In genomic region chr12:122080149-122081107, GRCh38 we compare ENCODE assay signal across 8 cellular contexts. TPM values are rescaled to one million over a fixed set of nuclear protein-coding genes. Genes with fewer than 3 reads are reported as not detected.
DNase-seq lines count a peak whose midpoint lies in the region; ATAC-seq, FAIRE-seq and TF ChIP-seq lines count a peak whose summit lies in the region.

No MANE protein-coding gene starts in this region.

- H3K4me1 Mint-ChIP-seq in activated CD8-positive, alpha-beta memory T cell treated with anti-CD3 and anti-CD28 coated beads, Interleukin-2, amount 10 ng/mL, durations not matched to agents 7 days and 5 days = peaks cover 57% of the 10 kb centered on the region
- H3K4me1 Mint-ChIP-seq in astrocyte (ENCODE audit: low read depth, unreplicated experiment) = peaks cover 22% of the 10 kb centered on the region

- no peak for ATAC-seq in activated CD8-positive, alpha-beta memory T cell treated with anti-CD3 and anti-CD28 coated beads, Interleukin-2, amount 10 ng/mL, durations not matched to agents 7 days and 5 days
- ATAC-seq in HG02981 (IDR thresholded peaks at IDR 0.05; ENCODE audit: unreplicated experiment) (no peak), GM18870 (IDR thresholded peaks at IDR 0.05; ENCODE audit: unreplicated experiment) (no peak)

- H3K4me1 ChIP-seq in astrocyte (ENCODE audit: insufficient read depth, low read length) = peaks cover 36% of the 10 kb centered on the region
- peaks cover 41% of the 10 kb centered on the region for H3K4me1 ChIP-seq in hepatocyte (ENCODE audit: insufficient read depth)

- H3K27ac ChIP-seq in astrocyte (ENCODE audit: low read depth, low read length) = peak overlapping the region; percentile 49
- peak overlapping the region; percentile 81 for H3K27ac ChIP-seq in hepatocyte

- peaks cover 45% of the 10 kb centered on the region for H4K20me1 ChIP-seq in astrocyte (ENCODE audit: insufficient read depth, low read length)
- H4K20me1 ChIP-seq in hepatocyte (ENCODE audit: insufficient read depth, poor library complexity, severe bottlenecking) = peaks cover 19% of the 10 kb centered on the region

- H3K4me3 ChIP-seq in astrocyte (ENCODE audit: insufficient read depth, low read depth, low read length) (peak overlapping the region; percentile 78), hepatocyte (peak overlapping the region; percentile 86)

- DNase-seq in activated CD8-positive, alpha-beta memory T cell treated with anti-CD3 and anti-CD28 coated beads, Interleukin-2, amount 10 ng/mL, durations not matched to agents 7 days and 5 days = no peak
- no peak for DNase-seq in activated CD8-positive, alpha-beta memory T cell treated with anti-CD3 and anti-CD28 coated beads, Interleukin-2, amount 50 U/mL, for 48 hours
- DNase-seq in NCI-H69 (lab: John Stamatoyannopoulos, UW) (peak; percentile 84), astrocyte (ENCODE audit: low read depth) (peak; percentile 82), hepatocyte (ENCODE audit: low spot score) (peak; percentile 52), renal cortical epithelial cell (ENCODE audit: low read depth) (peak; percentile 89)

- H3K9me2 ChIP-seq in hepatocyte (replicated peaks; ENCODE audit: insufficient read depth) = no peaks in the 10 kb centered on the region

- TF ChIP-seq CTCF in astrocyte (IDR thresholded peaks at IDR 0.05; ENCODE audit: insufficient read depth, low read depth, low read length) (no peak), hepatocyte (IDR thresholded peaks at IDR 0.05; ENCODE audit: poor library complexity) (no peak)

- no peak for FAIRE-seq in astrocyte (lab: Jason Lieb, UNC)

- H3K4me3 Mint-ChIP-seq in activated CD8-positive, alpha-beta memory T cell treated with anti-CD3 and anti-CD28 coated beads, Interleukin-2, amount 10 ng/mL, durations not matched to agents 7 days and 5 days = peak overlapping the region; percentile 84
- H3K4me3 Mint-ChIP-seq in astrocyte (ENCODE audit: unreplicated experiment) = peak overlapping the region; percentile 91

- H3K9me3 ChIP-seq in astrocyte (ENCODE audit: insufficient read depth, low read depth, low read length) (no peaks in the 10 kb centered on the region), hepatocyte (ENCODE audit: low read depth) (no peaks in the 10 kb centered on the region)

- WGBS in hepatocyte (ENCODE audit: low lambda C conversion rate, missing lambda C conversion rate) = 34% methylated on average over 18 of the region's 18 CpGs

- CTCF ChIA-PET in activated CD8-positive, alpha-beta memory T cell treated with anti-CD3 and anti-CD28 coated beads, Interleukin-2, amount 10 ng/mL, durations not matched to agents 7 days and 5 days (lab: Charles Lee) = interaction anchor here (0.8 to 4.4 kb wide), 11 partner anchors 9 to 110 kb away, joined by 3 to 28 read pairs (median 6); no protein-coding TSS in a partner anchor

- H3K27me3 ChIP-seq in astrocyte (ENCODE audit: insufficient read depth, low read length) (no peaks in the 10 kb centered on the region), hepatocyte (no peaks in the 10 kb centered on the region)

- no peaks in the 10 kb centered on the region for H3K9me3 Mint-ChIP-seq in activated CD8-positive, alpha-beta memory T cell treated with anti-CD3 and anti-CD28 coated beads, Interleukin-2, amount 10 ng/mL, durations not matched to agents 7 days and 5 days (ENCODE audit: low read depth)
- no peaks in the 10 kb centered on the region for H3K9me3 Mint-ChIP-seq in astrocyte (ENCODE audit: unreplicated experiment)

- no peaks in the 10 kb centered on the region for H3K27me3 Mint-ChIP-seq in activated CD8-positive, alpha-beta memory T cell treated with anti-CD3 and anti-CD28 coated beads, Interleukin-2, amount 10 ng/mL, durations not matched to agents 7 days and 5 days
- H3K27me3 Mint-ChIP-seq in astrocyte (ENCODE audit: low read depth, unreplicated experiment) = no peaks in the 10 kb centered on the region

- H3K79me2 ChIP-seq in astrocyte (ENCODE audit: insufficient read depth, low read length) = peaks cover 60% of the 10 kb centered on the region
- H3K79me2 ChIP-seq in hepatocyte = peaks cover 64% of the 10 kb centered on the region

- peak overlapping the region; percentile 88 for H3K27ac Mint-ChIP-seq in activated CD8-positive, alpha-beta memory T cell treated with anti-CD3 and anti-CD28 coated beads, Interleukin-2, amount 10 ng/mL, durations not matched to agents 7 days and 5 days
- H3K27ac Mint-ChIP-seq in astrocyte (ENCODE audit: unreplicated experiment) = peak overlapping the region; percentile 93

- H3K4me2 ChIP-seq in astrocyte (ENCODE audit: low read length) (peak overlapping the region; percentile 90), hepatocyte (peak overlapping the region; percentile 97)

- H3K36me3 ChIP-seq in astrocyte (ENCODE audit: insufficient read depth, low read length) (peaks cover 5% of the 10 kb centered on the region), hepatocyte (replicated peaks; ENCODE audit: insufficient read depth, low read depth) (no peaks in the 10 kb centered on the region)

- H2AFZ ChIP-seq in astrocyte (ENCODE audit: low read depth, low read length) = no peak overlapping the region
- no peak overlapping the region for H2AFZ ChIP-seq in hepatocyte

- peaks cover 9% of the 10 kb centered on the region for H3K36me3 Mint-ChIP-seq in activated CD8-positive, alpha-beta memory T cell treated with anti-CD3 and anti-CD28 coated beads, Interleukin-2, amount 10 ng/mL, durations not matched to agents 7 days and 5 days
- H3K36me3 Mint-ChIP-seq in astrocyte (ENCODE audit: low read depth, unreplicated experiment) = peaks cover 19% of the 10 kb centered on the region

- peak overlapping the region; percentile 92 for H3K9ac ChIP-seq in astrocyte (ENCODE audit: low read length)

RNA-seq across cellular contexts. Expression of gene MLXIP, which starts 1.9 kb away (rescaled TPM):
- total RNA-seq in activated CD8-positive, alpha-beta memory T cell treated with anti-CD3 and anti-CD28 coated beads, Interleukin-2, amount 10 ng/mL, durations not matched to agents 7 days and 5 days = 10 to 100 TPM; 36.1 to 36.4 TPM
- total RNA-seq in astrocyte (62.5 and 73.4 TPM in 2 replicates), hepatocyte (5.6 and 11.5 TPM in 2 replicates), renal cortical epithelial cell (16.1 and 58.8 TPM in 2 replicates)
- polyA plus RNA-seq in hepatocyte = 33.1 and 39.4 TPM in 2 replicates

RNA-seq across cellular contexts. Expression of gene BCL7A, which starts 58.7 kb away (rescaled TPM):
- total RNA-seq in activated CD8-positive, alpha-beta memory T cell treated with anti-CD3 and anti-CD28 coated beads, Interleukin-2, amount 10 ng/mL, durations not matched to agents 7 days and 5 days = 1 to 10 TPM; 2.8 to 2.9 TPM
- 8.5 and 9.6 TPM in 2 replicates for total RNA-seq in astrocyte
- total RNA-seq in hepatocyte = 9.6 and 14.2 TPM in 2 replicates
- polyA plus RNA-seq in hepatocyte = 11.8 and 14.9 TPM in 2 replicates
- total RNA-seq in renal cortical epithelial cell = 9.7 and 24.8 TPM in 2 replicates

Comparison
In these comparisons a context has a peak if more than half of its experiments do, and no peak if none do; other contexts are left out.
1. DNase-seq: peak in NCI-H69 (single experiment), astrocyte (single experiment), hepatocyte (single experiment) and renal cortical epithelial cell (single experiment); none in activated CD8-positive, alpha-beta memory T cell treated with anti-CD3 and anti-CD28 coated beads, Interleukin-2, amount 10 ng/mL, durations not matched to agents 7 days and 5 days (single experiment) and activated CD8-positive, alpha-beta memory T cell treated with anti-CD3 and anti-CD28 coated beads, Interleukin-2, amount 50 U/mL, for 48 hours (single experiment).